Comparison of ENCODE assay signal across 1 cellular context in genomic region chr9:32572900-32573523, GRCh38.
TF ChIP-seq lines count a peak whose summit lies in the region.

TSS of gene NDUFB6 (minus strand) at chr9:32573159. CDS start at chr9:32573060, 99 bp downstream.

TF ChIP-seq in SK-N-SH, 30 proteins besides CTCF, POLR2A, EP300 and RAD21 (continued from another document):
- TF ChIP-seq, protein P1, sequence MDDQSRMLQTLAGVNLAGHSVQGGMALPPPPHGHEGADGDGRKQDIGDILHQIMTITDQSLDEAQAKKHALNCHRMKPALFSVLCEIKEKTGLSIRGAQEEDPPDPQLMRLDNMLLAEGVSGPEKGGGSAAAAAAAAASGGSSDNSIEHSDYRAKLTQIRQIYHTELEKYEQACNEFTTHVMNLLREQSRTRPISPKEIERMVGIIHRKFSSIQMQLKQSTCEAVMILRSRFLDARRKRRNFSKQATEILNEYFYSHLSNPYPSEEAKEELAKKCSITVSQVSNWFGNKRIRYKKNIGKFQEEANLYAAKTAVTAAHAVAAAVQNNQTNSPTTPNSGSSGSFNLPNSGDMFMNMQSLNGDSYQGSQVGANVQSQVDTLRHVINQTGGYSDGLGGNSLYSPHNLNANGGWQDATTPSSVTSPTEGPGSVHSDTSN (IDR thresholded peaks at IDR 0.05): no peak
- TF ChIP-seq NRF1 (IDR thresholded peaks at IDR 0.05; ENCODE audit: low read depth, low read length) (no peak), POLR2AphosphoS5 (IDR thresholded peaks at IDR 0.05; ENCODE audit: low read depth, low read length) (peak; percentile 95), RFX5 (IDR thresholded peaks at IDR 0.05; ENCODE audit: low read length) (no peak), MEF2A (IDR thresholded peaks at IDR 0.05; ENCODE audit: borderline replicate concordance, low read depth) (no peak), FOXJ3 (CRISPR knock-in tag; IDR thresholded peaks at IDR 0.05) (no peak), FOSL2 (IDR thresholded peaks at IDR 0.05; ENCODE audit: borderline replicate concordance, low read depth) (no peak)
